In genomic region chr1:231550448-231550781, GRCh38 we compare ENCODE assay signal across 8 cellular contexts. TPM values are rescaled to one million over a fixed set of nuclear protein-coding genes. Genes with fewer than 3 reads are reported as not detected.
DNase-seq lines count a peak whose midpoint lies in the region; ATAC-seq and TF ChIP-seq lines count a peak whose summit lies in the region.

No MANE protein-coding gene starts in this region.

- H3K4me2 ChIP-seq in OCI-LY1 (ENCODE audit: low read length), result no peak overlapping the region

- H3K4me3 Mint-ChIP-seq in endothelial cell (ENCODE audit: unreplicated experiment) (no peak overlapping the region), type B pancreatic cell (no peak overlapping the region)

- intact Hi-C loops in lower leg skin (cut with DNase I; ENCODE audit: low total_unique reads), result no loop called here

- H3F3A ChIP-seq in OCI-LY1 (ENCODE audit: insufficient read depth, low read length), result no peaks in the 10 kb centered on the region

- no peaks in the 10 kb centered on the region for H4K20me1 ChIP-seq in OCI-LY1 (ENCODE audit: insufficient read depth, low read length)

- H3K36me3 Mint-ChIP-seq in endothelial cell (ENCODE audit: low read depth, unreplicated experiment) (peaks cover 4% of the 10 kb centered on the region), type B pancreatic cell (peaks cover 22% of the 10 kb centered on the region)

- H3K9ac ChIP-seq in OCI-LY1 (ENCODE audit: low read length), result no peak overlapping the region

- H3K4me1 Mint-ChIP-seq in endothelial cell (ENCODE audit: unreplicated experiment) (peaks cover 14% of the 10 kb centered on the region), type B pancreatic cell (ENCODE audit: unreplicated experiment) (peaks cover 9% of the 10 kb centered on the region)

- H2AFZ ChIP-seq in OCI-LY1 (ENCODE audit: low read length), result no peak overlapping the region

- no peaks in the 10 kb centered on the region for H3K9me3 ChIP-seq in OCI-LY1 (ENCODE audit: low read length)

- H3K27me3 ChIP-seq in OCI-LY1 (ENCODE audit: insufficient read depth, low read length), result no peaks in the 10 kb centered on the region

- H3K79me2 ChIP-seq in OCI-LY1 (ENCODE audit: insufficient read depth, low read length), result no peaks in the 10 kb centered on the region

- DNase-seq in AG09309 (ENCODE audit: low read depth) (no peak), endothelial cell (ENCODE audit: low spot score) (peak; percentile 40), type B pancreatic cell (ENCODE audit: extremely low spot score, unreplicated experiment) (no peak), NCI-H748 (lab: John Stamatoyannopoulos, UW; ENCODE audit: unreplicated experiment) (no peak), lower leg skin (ENCODE audit: low spot score in 2 of 2) (no peak)

- H3K27me3 Mint-ChIP-seq in endothelial cell (ENCODE audit: unreplicated experiment) (no peaks in the 10 kb centered on the region), type B pancreatic cell (no peaks in the 10 kb centered on the region)

- TF ChIP-seq POLR2A in lower leg skin (IDR thresholded peaks at IDR 0.05), result no peak

- H3K9me3 Mint-ChIP-seq in endothelial cell (ENCODE audit: unreplicated experiment) (no peaks in the 10 kb centered on the region), type B pancreatic cell (no peaks in the 10 kb centered on the region)

- no peaks in the 10 kb centered on the region for H3K9me2 ChIP-seq in OCI-LY1 (ENCODE audit: low read depth, low read length)

- H3K27ac ChIP-seq in OCI-LY1 (ENCODE audit: low read depth, low read length, poor library complexity, severe bottlenecking), result no peak overlapping the region

- H3K4me3 ChIP-seq in AG09309 (ENCODE audit: control insufficient read depth, low read depth, low read length) (no peak overlapping the region), GM12875 (ENCODE audit: low read depth, low read length) (no peak overlapping the region), OCI-LY1 (ENCODE audit: low read depth, low read length, poor library complexity, severe bottlenecking) (no peak overlapping the region), lower leg skin (ENCODE audit: low read depth, poor library complexity, severe bottlenecking) (no peak overlapping the region)

- TF ChIP-seq CTCF in AG09309 (IDR thresholded peaks at IDR 0.05; ENCODE audit: control insufficient read depth, insufficient read depth, low read depth, low read length, missing control alignments) (peak; percentile 48), GM12875 (IDR thresholded peaks at IDR 0.05; ENCODE audit: borderline replicate concordance, insufficient read depth, low read depth, low read length) (peak; percentile 64), OCI-LY1 (IDR thresholded peaks at IDR 0.05; ENCODE audit: low read length) (peak; percentile 54), endothelial cell (IDR thresholded peaks at IDR 0.05; ENCODE audit: unreplicated experiment) (peak; percentile 68), type B pancreatic cell (conservative IDR thresholded peaks at IDR 0.05) (peak; percentile 71), lower leg skin (IDR thresholded peaks at IDR 0.05) (no peak)

- no peaks in the 10 kb centered on the region for H3K4me1 ChIP-seq in OCI-LY1 (ENCODE audit: insufficient read depth, low read length, severe bottlenecking)

- 45 to 53% methylated on average over 2 of the region's 2 CpGs for WGBS in lower leg skin, 2 donors

- no peak for ATAC-seq in GM19395 (IDR thresholded peaks at IDR 0.05; ENCODE audit: unreplicated experiment)

- H3K27ac Mint-ChIP-seq in endothelial cell (ENCODE audit: unreplicated experiment) (no peak overlapping the region), type B pancreatic cell (no peak overlapping the region)

- no peaks in the 10 kb centered on the region; the same call in 1 of the 2 replicates for H3K36me3 ChIP-seq in OCI-LY1 (ENCODE audit: insufficient read depth, low read length)

RNA-seq across cellular contexts. Expression of gene TSNAX, which starts 21.9 kb away (rescaled TPM):
- 35.4 TPM for total RNA-seq in endothelial cell (ENCODE audit: unreplicated experiment)
- 28.0 and 34.0 TPM in 2 replicates for total RNA-seq in type B pancreatic cell (ENCODE audit: low replicate concordance)
- 10 to 100 TPM; 25.1 to 39.9 (median 28.9) TPM for total RNA-seq in lower leg skin

Comparison
In these comparisons a context has a peak if more than half of its experiments do, and no peak if none do; other contexts are left out.
1. CTCF ChIP-seq: peak in AG09309 (single experiment), GM12875 (single experiment), OCI-LY1 (single experiment), endothelial cell (single experiment) and type B pancreatic cell (single experiment); none in lower leg skin (0 of 3).